In genomic region chr14:67837011-67837624, GRCh38 we compare ENCODE assay signal across 8 cellular contexts. TPM values are rescaled to one million over a fixed set of nuclear protein-coding genes. Genes with fewer than 3 reads are reported as not detected.
DNase-seq lines count a peak whose midpoint lies in the region; ATAC-seq and TF ChIP-seq lines count a peak whose summit lies in the region.

No MANE protein-coding gene starts in this region.

- H3K4me1 ChIP-seq in body of pancreas = no peaks in the 10 kb centered on the region

- H3K27me3 ChIP-seq in body of pancreas = no peaks in the 10 kb centered on the region

- H3K9me3 ChIP-seq in body of pancreas = no peaks in the 10 kb centered on the region

- TF ChIP-seq CTCF in body of pancreas (IDR thresholded peaks at IDR 0.05) = peak; percentile 34 to 91 (median 75)

- intact Hi-C loops in body of pancreas (cut with DNase I) = loop anchor here (10.0 kb wide), 1 partner anchor 1008 kb away; no protein-coding TSS in a partner anchor

- no peak overlapping the region for H3K27ac ChIP-seq in body of pancreas

- no peak for TF ChIP-seq EP300 in Ishikawa (IDR thresholded peaks at IDR 0.05; ENCODE audit: borderline replicate concordance)

- H3K36me3 ChIP-seq in body of pancreas (replicated peaks in 1 of 2; ENCODE audit: insufficient read depth in 1 of 2, low read depth in 2 of 2) = no peaks in the 10 kb centered on the region

- peak; percentile 77 for DNase-seq in NCI-H2196 (lab: John Stamatoyannopoulos, UW; ENCODE audit: unreplicated experiment)
- DNase-seq in NCI-H2196 treated with DMSO at 0.1 percent for 48 hours (lab: John Stamatoyannopoulos, UW; ENCODE audit: unreplicated experiment) = no peak
- peak; percentile 73 for DNase-seq in RPMI7951 (ENCODE audit: low read depth)
- peak; percentile 62 to 75 (median 70) for DNase-seq in body of pancreas
- DNase-seq in kidney tubule cell (ENCODE audit: low spot score) = peak; percentile 74
- DNase-seq in superior temporal gyrus (ENCODE audit: extremely low spot score) = peak; percentile 59
- DNase-seq in ecto neural progenitor cell (ENCODE audit: low spot score) = no peak

- TF ChIP-seq POLR2A in body of pancreas (IDR thresholded peaks at IDR 0.05) = no peak

- WGBS in body of pancreas, 2 donors = 4 to 8% methylated on average over 2 of the region's 2 CpGs

- peak; percentile 66 for ATAC-seq in body of pancreas

- TF ChIP-seq RAD21 in Ishikawa (IDR thresholded peaks at IDR 0.05; ENCODE audit: low read depth) = peak; percentile 68

- H3K4me3 ChIP-seq in body of pancreas = no peak overlapping the region

TF ChIP-seq in Ishikawa, 13 proteins besides CTCF, POLR2A, EP300 and RAD21:
- no peak for TF ChIP-seq MAX (IDR thresholded peaks at IDR 0.05)
- no peak for TF ChIP-seq CEBPB (IDR thresholded peaks at IDR 0.05)
- no peak for TF ChIP-seq TEAD4 (IDR thresholded peaks at IDR 0.05)
- TF ChIP-seq EGR1 (IDR thresholded peaks at IDR 0.05) = no peak
- no peak for TF ChIP-seq TCF12 (IDR thresholded peaks at IDR 0.05; ENCODE audit: low read depth)

RNA-seq across cellular contexts. Expression of gene RAD51B, which starts 17.5 kb away (rescaled TPM):
- 10.9 TPM in 2 replicates for total RNA-seq in RPMI7951 (2014; rRNA removed; shearing (Covaris generic))
- total RNA-seq in body of pancreas = 10 to 100 TPM; 12.2 to 29.6 TPM

RNA-seq across cellular contexts. Expression of gene ZFYVE26, which starts 20.7 kb away (rescaled TPM):
- total RNA-seq in RPMI7951 (2014; rRNA removed; shearing (Covaris generic)) = 9.1 and 9.3 TPM in 2 replicates
- total RNA-seq in body of pancreas = 10 to 100 TPM; 11.7 to 31.0 TPM

Comparison
In these comparisons a context has a peak if more than half of its experiments do, and no peak if none do; other contexts are left out.
1. DNase-seq: peak in NCI-H2196 (single experiment), RPMI7951 (single experiment), body of pancreas (4 of 4), kidney tubule cell (single experiment) and superior temporal gyrus (single experiment); none in NCI-H2196 treated with DMSO at 0.1 percent for 48 hours (single experiment) and ecto neural progenitor cell (single experiment).